21 cellular contexts compared by ENCODE assay signal in the genomic region with DNA sequence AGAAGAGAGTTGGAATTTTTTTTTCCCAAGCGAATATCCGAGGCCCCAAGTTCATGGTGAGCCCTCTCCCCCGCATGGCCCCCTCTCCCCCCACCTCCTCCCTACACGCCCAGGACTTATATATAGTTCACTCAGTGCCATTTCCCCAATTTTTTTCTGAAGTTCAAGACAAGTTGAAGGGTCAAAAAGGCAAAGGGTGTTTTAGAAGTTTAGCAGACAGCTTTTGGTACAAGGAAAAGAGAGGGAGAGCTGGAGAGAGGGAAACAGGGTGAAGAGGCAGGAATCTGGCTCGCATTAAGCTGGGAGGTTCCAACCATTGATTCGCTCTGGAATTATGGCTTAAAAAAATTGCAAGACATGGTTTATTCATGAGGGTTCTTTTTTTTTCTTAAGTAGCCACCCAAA.
DNase-seq lines count a peak whose midpoint lies in the region; ATAC-seq and TF ChIP-seq lines count a peak whose summit lies in the region.
"Had no signal": no experiment of that assay in that cellular context is flagged by ENCODE, and none has a peak within 500 bp of the region (broad histone marks: within the 10 kb centered on the region; RNA-seq: fewer than 3 reads in every experiment).

No MANE protein-coding gene starts in this region.

- H3K79me1 ChIP-seq in mesendoderm (ENCODE audit: low read length) = no peaks in the 10 kb centered on the region

- no TSS peak for BruUV-seq in mammary epithelial cell (replicated peaks; lab: Mats Ljungman, UMichigan)

- H3K56ac ChIP-seq in mesendoderm (ENCODE audit: low read length) = peak overlapping the region; percentile 6

- DNase-seq in breast epithelium (ENCODE audit: low spot score in 2 of 2) (no peak), mammary epithelial cell (no peak), heart left ventricle (peak in 2 of 5 donors; percentile 26 to 39), mesendoderm (no peak), sciatic nerve (ENCODE audit: low spot score) (no peak)
- no peak for DNase-seq in activated CD8-positive, alpha-beta memory T cell treated with anti-CD3 and anti-CD28 coated beads, Interleukin-2, amount 50 U/mL, for 48 hours
- DNase-seq: Caco-2; CD4-positive, CD25-positive, alpha-beta regulatory T cell; DMS153; GDM1; GOT3; KBM-7; NCI-H187; NCI-H226; NCI-H524; RPMI8226; SJCRH30 had no signal

- H2AK5ac ChIP-seq in mesendoderm (ENCODE audit: low read length) = no peak overlapping the region

- H3K27me3 ChIP-seq in breast epithelium = no peaks in the 10 kb centered on the region
- peaks cover 3% of the 10 kb centered on the region for H3K27me3 ChIP-seq in mammary epithelial cell (ENCODE audit: insufficient read depth, low read length)
- peaks cover 0 to 10% (median 0%) of the 10 kb centered on the region in 9 donors for H3K27me3 ChIP-seq in heart left ventricle
- H3K27me3 ChIP-seq in mesendoderm (ENCODE audit: insufficient read depth, low read length, poor library complexity) = no peaks in the 10 kb centered on the region
- H3K27me3 ChIP-seq: SJCRH30 had no signal

- ATAC-seq in heart left ventricle (peak; percentile 42 to 68 (median 44)), sciatic nerve (peak; percentile 85), GM21381 (IDR thresholded peaks at IDR 0.05; ENCODE audit: unreplicated experiment) (no peak), GM18868 (IDR thresholded peaks at IDR 0.05; ENCODE audit: unreplicated experiment) (no peak)
- ATAC-seq: HCT116 had no signal

- peak overlapping the region; percentile 23 to 52 for H3K27ac ChIP-seq in breast epithelium
- no peak overlapping the region for H3K27ac ChIP-seq in mammary epithelial cell (ENCODE audit: insufficient read depth, low read depth, low read length)
- peak overlapping the region in 7 of 12 donors; percentile 17 to 56 (median 25) for H3K27ac ChIP-seq in heart left ventricle
- H3K27ac ChIP-seq in mesendoderm (ENCODE audit: low read depth, low read length) = no peak overlapping the region
- H3K27ac ChIP-seq: 22Rv1, SJCRH30 had no signal

- H3K9ac ChIP-seq in mammary epithelial cell (ENCODE audit: insufficient read depth, low read length) = no peak overlapping the region
- no peak overlapping the region for H3K9ac ChIP-seq in mesendoderm (ENCODE audit: low read length)

- no peak overlapping the region for H3K4ac ChIP-seq in mesendoderm (ENCODE audit: low read depth, low read length)

- no peak overlapping the region for H3K4me2 ChIP-seq in mammary epithelial cell (ENCODE audit: insufficient read depth, low read depth, low read length)
- H3K4me2 ChIP-seq in mesendoderm (ENCODE audit: low read length) = no peak overlapping the region

- H3K18ac ChIP-seq in mesendoderm (ENCODE audit: low read length) = no peak overlapping the region

- TF ChIP-seq CTCF in breast epithelium (IDR thresholded peaks at IDR 0.05) = no peak
- TF ChIP-seq CTCF in mammary epithelial cell (conservative IDR thresholded peaks at IDR 0.05 in 1 of 2, IDR thresholded peaks at IDR 0.05 in 1 of 2; ENCODE audit: extremely low read depth in 1 of 2, insufficient read depth in 1 of 2, low read depth in 1 of 2, low read length in 2 of 2) = no peak
- TF ChIP-seq CTCF in heart left ventricle (IDR thresholded peaks at IDR 0.05) = no peak

- H3K23ac ChIP-seq in mesendoderm (ENCODE audit: low read length) = no peak overlapping the region

- intact Hi-C loops in breast epithelium (cut with DNase I; ENCODE audit: low total_unique reads) (no loop called here), mammary epithelial cell (cut with micrococcal nuclease) (no loop called here), heart left ventricle (cut with DNase I) (no loop called here), sciatic nerve (cut with DNase I) (no loop called here)

- H3K4me3 ChIP-seq in breast epithelium (no peak overlapping the region), mammary epithelial cell (replicated peaks in 1 of 3; ENCODE audit: insufficient read depth in 1 of 3, low read depth in 2 of 3, low read length in 3 of 3) (no peak overlapping the region), heart left ventricle (no peak overlapping the region), mesendoderm (ENCODE audit: low read length) (no peak overlapping the region)
- H3K4me3 ChIP-seq: SJCRH30 had no signal

- H3K9me3 ChIP-seq in breast epithelium = peaks cover 0 to 7% of the 10 kb centered on the region in 2 donors
- no peaks in the 10 kb centered on the region for H3K9me3 ChIP-seq in mammary epithelial cell (replicated peaks; ENCODE audit: insufficient read depth, low read length)
- H3K9me3 ChIP-seq in heart left ventricle = peaks cover 0 to 13% (median 0%) of the 10 kb centered on the region in 12 donors
- H3K9me3 ChIP-seq: Caco-2, SJCRH30 had no signal

- no peak overlapping the region for H2BK5ac ChIP-seq in mesendoderm (ENCODE audit: low read length)

- H2BK15ac ChIP-seq in mesendoderm (replicated peaks; ENCODE audit: low read depth) = no peak overlapping the region

- no peak overlapping the region for H4K8ac ChIP-seq in mesendoderm (ENCODE audit: low read depth, low read length)

- H3K79me2 ChIP-seq in mammary epithelial cell (ENCODE audit: insufficient read depth, low read length) (no peaks in the 10 kb centered on the region), mesendoderm (ENCODE audit: control insufficient read depth, insufficient read depth, low read length) (no peaks in the 10 kb centered on the region)

- dilution Hi-C loops in mammary epithelial cell (cut with HindIII; ENCODE audit: low sequenced_read_pairs) = no loop called here

- H3K36me3 ChIP-seq in breast epithelium (no peaks in the 10 kb centered on the region), mammary epithelial cell (ENCODE audit: insufficient read depth, low read length) (no peaks in the 10 kb centered on the region), heart left ventricle (no peaks in the 10 kb centered on the region), mesendoderm (ENCODE audit: control insufficient read depth, insufficient read depth, low read length) (no peaks in the 10 kb centered on the region)
- H3K36me3 ChIP-seq: SJCRH30 had no signal

- no peaks in the 10 kb centered on the region for H3K4me1 ChIP-seq in breast epithelium
- H3K4me1 ChIP-seq in mammary epithelial cell (ENCODE audit: insufficient read depth, low read length) = no peaks in the 10 kb centered on the region
- H3K4me1 ChIP-seq in heart left ventricle = peaks cover 0 to 22% (median 0%) of the 10 kb centered on the region in 12 donors
- H3K4me1 ChIP-seq in mesendoderm (ENCODE audit: control insufficient read depth, low read depth, low read length) = no peaks in the 10 kb centered on the region
- H3K4me1 ChIP-seq: Caco-2, SJCRH30 had no signal

- TF ChIP-seq POLR2A in breast epithelium (IDR thresholded peaks at IDR 0.05) (no peak), heart left ventricle (IDR thresholded peaks at IDR 0.05) (no peak)

- no peak overlapping the region for H4K5ac ChIP-seq in mesendoderm (ENCODE audit: low read length)

- in situ Hi-C loops in mammary epithelial cell (cut with MboI; ENCODE audit: low sequenced_read_pairs in 2 of 2) = no loop called here

- CTCF ChIA-PET in mammary epithelial cell (lab: Charles Lee; ENCODE audit: low non-redundant PET) = no interaction called here

- no peak overlapping the region for H2BK120ac ChIP-seq in mesendoderm (ENCODE audit: low read depth, low read length)

- no peaks in the 10 kb centered on the region for H4K20me1 ChIP-seq in mammary epithelial cell (ENCODE audit: insufficient read depth, low read length)

- 83% methylated on average over 4 of the region's 6 CpGs for WGBS in mammary epithelial cell (ENCODE audit: low coverage, missing lambda C conversion rate)
- WGBS in heart left ventricle, 4 donors = 45 to 56% (median 47%) methylated on average over 6 of the region's 6 CpGs
- WGBS in mesendoderm (ENCODE audit: extremely low coverage, insufficient coverage, low lambda C conversion rate) = no CpG with 5 or more reads among the region's 6 CpGs

- no peak overlapping the region for H2AFZ ChIP-seq in mammary epithelial cell (ENCODE audit: low read depth, low read length)

Comparison
In these comparisons a context has a peak if more than half of its experiments do, and no peak if none do; other contexts are left out.
1. H3K27ac ChIP-seq: peak in breast epithelium (2 of 2) and heart left ventricle (7 of 12); none in mammary epithelial cell (single experiment) and mesendoderm (single experiment).
2. ATAC-seq: peak in heart left ventricle (4 of 4) and sciatic nerve (single experiment); none in GM21381 (single experiment) and GM18868 (single experiment).